ENCODE assay signal across 8 cellular contexts in genomic region chr2:226791487-226792081, GRCh38. TPM values are rescaled to one million over a fixed set of nuclear protein-coding genes. Genes with fewer than 3 reads are reported as not detected.
DNase-seq lines count a peak whose midpoint lies in the region; ATAC-seq and TF ChIP-seq lines count a peak whose summit lies in the region.

No MANE protein-coding gene starts in this region.

- H3K9me3 Mint-ChIP-seq in Caco-2 (ENCODE audit: unreplicated experiment) (no peaks in the 10 kb centered on the region), endodermal cell (no peaks in the 10 kb centered on the region), mesothelial cell of epicardium (no peaks in the 10 kb centered on the region)

- POLR2A ChIA-PET in Caco-2 (lab: Charles Lee) = no interaction called here

- peaks cover 72% of the 10 kb centered on the region for H3K36me3 Mint-ChIP-seq in Caco-2 (ENCODE audit: insufficient read depth, unreplicated experiment)
- H3K36me3 Mint-ChIP-seq in endodermal cell (ENCODE audit: low read depth) = peaks cover 17% of the 10 kb centered on the region
- H3K36me3 Mint-ChIP-seq in mesothelial cell of epicardium = peaks cover 14% of the 10 kb centered on the region

- DNase-seq in Caco-2 (peak; percentile 36 to 63), HL-60 (ENCODE audit: low read depth in 1 of 2, low spot score in 1 of 2) (peak in 1 of 2 experiments; percentile 88), endodermal cell (peak; percentile 96), mesothelial cell of epicardium (ENCODE audit: low spot score in 2 of 2, unreplicated experiment in 2 of 2) (peak; percentile 86 to 91)
- peak; percentile 77 for DNase-seq in NK-92 treated with Interleukin-12 subunit alpha and Interleukin-12 subunit beta, amount 100 ng/mL, for 24 hours (lab: John Stamatoyannopoulos, UW)
- DNase-seq in activated CD8-positive, alpha-beta memory T cell treated with anti-CD3 and anti-CD28 coated beads, Interleukin-2, amount 50 U/mL, for 24 hours (ENCODE audit: extremely low read depth) = peak; percentile 72
- DNase-seq in stimulated activated CD8-positive, alpha-beta memory T cell treated with anti-CD3 and anti-CD28 coated beads, Interleukin-2, amount 100 ng/mL, for 1 hour (ENCODE audit: low read depth in 2 of 2) = peak; percentile 81 to 85

- ATAC-seq in GM19468 (IDR thresholded peaks at IDR 0.05; ENCODE audit: extremely low read depth, unreplicated experiment) = peak; percentile 95

- peaks cover 20% of the 10 kb centered on the region for H3K4me1 ChIP-seq in Caco-2
- H3K4me1 ChIP-seq in endodermal cell (ENCODE audit: control insufficient read depth, insufficient read depth, low read length) = peaks cover 7% of the 10 kb centered on the region

- no TSS peak for BruUV-seq in Caco-2 (replicated peaks; lab: Mats Ljungman, UMichigan)

- H3K36me3 ChIP-seq in Caco-2 (ENCODE audit: control insufficient read depth, insufficient read depth, low read length) (peaks cover 7% of the 10 kb centered on the region), endodermal cell (ENCODE audit: control insufficient read depth, insufficient read depth, low read length) (no peaks in the 10 kb centered on the region)

- H3K27ac Mint-ChIP-seq in Caco-2 (ENCODE audit: unreplicated experiment) (peak overlapping the region; percentile 32), endodermal cell (peak overlapping the region; percentile 94), mesothelial cell of epicardium (peak overlapping the region; percentile 98)

- H3K27ac ChIP-seq in HL-60 (replicated peaks) (peak overlapping the region; percentile 86), endodermal cell (ENCODE audit: low read depth, low read length) (peak overlapping the region; percentile 83)

- peak overlapping the region; percentile 38 for H3K9ac ChIP-seq in endodermal cell (ENCODE audit: extremely low read depth, low read length, poor library complexity, severe bottlenecking)

- H3K4me3 ChIP-seq in Caco-2 (ENCODE audit: low read depth, low read length) = peak overlapping the region; percentile 24
- peak overlapping the region; percentile 54 for H3K4me3 ChIP-seq in HL-60 (replicated peaks; ENCODE audit: insufficient read depth, low read length)
- peak overlapping the region; percentile 77 for H3K4me3 ChIP-seq in endodermal cell (ENCODE audit: low read length)

- peaks cover 13% of the 10 kb centered on the region for H3K4me1 Mint-ChIP-seq in Caco-2 (ENCODE audit: low read depth, unreplicated experiment)
- H3K4me1 Mint-ChIP-seq in endodermal cell = peaks cover 28% of the 10 kb centered on the region
- peaks cover 83% of the 10 kb centered on the region for H3K4me1 Mint-ChIP-seq in mesothelial cell of epicardium

- TF ChIP-seq CTCF in Caco-2 (IDR thresholded peaks at IDR 0.05; ENCODE audit: insufficient read depth in 1 of 2, low read depth in 1 of 2, low read length in 1 of 2, severe bottlenecking in 1 of 2, unreplicated experiment in 1 of 2) = no peak
- TF ChIP-seq CTCF in HL-60 (IDR thresholded peaks at IDR 0.05; ENCODE audit: insufficient read depth, low read length) = no peak
- peak; percentile 76 for TF ChIP-seq CTCF in endodermal cell (conservative IDR thresholded peaks at IDR 0.05)
- peak; percentile 55 for TF ChIP-seq CTCF in mesothelial cell of epicardium (IDR thresholded peaks at IDR 0.05; ENCODE audit: unreplicated experiment)

- WGBS in endodermal cell (ENCODE audit: insufficient coverage in 1 of 2, insufficient read length in 1 of 2), 2 experiments = 1 to 2% methylated on average over 8 to 56 of the region's 56 CpGs

- no peaks in the 10 kb centered on the region for H3K27me3 Mint-ChIP-seq in Caco-2 (ENCODE audit: insufficient read depth, unreplicated experiment)
- H3K27me3 Mint-ChIP-seq in endodermal cell (ENCODE audit: insufficient read depth) = no peaks in the 10 kb centered on the region
- no peaks in the 10 kb centered on the region for H3K27me3 Mint-ChIP-seq in mesothelial cell of epicardium (ENCODE audit: low read depth)

- H3K27me3 ChIP-seq in Caco-2 (replicated peaks; ENCODE audit: control insufficient read depth, insufficient read depth, low read length) = no peaks in the 10 kb centered on the region
- H3K27me3 ChIP-seq in HL-60 (ENCODE audit: insufficient read depth, poor library complexity, severe bottlenecking) = no peaks in the 10 kb centered on the region
- H3K27me3 ChIP-seq in endodermal cell (ENCODE audit: control insufficient read depth, insufficient read depth, low read length, poor library complexity, severe bottlenecking) = no peaks in the 10 kb centered on the region

- intact Hi-C loops in Caco-2 (cut with micrococcal nuclease; ENCODE audit: unreplicated experiment) = loop anchor here (10.0 kb wide), 2 partner anchors 107 to 167 kb away; no protein-coding TSS in a partner anchor

- H3K9me3 ChIP-seq in Caco-2 (no peaks in the 10 kb centered on the region), endodermal cell (ENCODE audit: control insufficient read depth, low read length) (no peaks in the 10 kb centered on the region)

- CTCF ChIA-PET in Caco-2 (lab: Charles Lee) = no interaction called here

- H3K4me3 Mint-ChIP-seq in Caco-2 (ENCODE audit: unreplicated experiment) = peak overlapping the region; percentile 55
- peak overlapping the region; percentile 74 for H3K4me3 Mint-ChIP-seq in endodermal cell
- H3K4me3 Mint-ChIP-seq in mesothelial cell of epicardium = peak overlapping the region; percentile 91

RNA-seq across cellular contexts. Expression of gene IRS1, which starts 8.0 kb away (rescaled TPM):
- total RNA-seq in Caco-2 (2022) = 27.9 and 32.4 TPM in 2 replicates
- total RNA-seq in endodermal cell = 10 to 100 TPM; 16.2 to 16.6 TPM
- polyA plus RNA-seq in endodermal cell (2013, experiment 1 of 2) = 17.0 TPM
- polyA plus RNA-seq in endodermal cell (2013, experiment 2 of 2) = 15.8 TPM
- 57.9 to 66.2 TPM (median 64.2 TPM) in 3 replicates for total RNA-seq in mesothelial cell of epicardium

RNA-seq across cellular contexts. Expression of gene RHBDD1, which starts 44.3 kb away (rescaled TPM):
- total RNA-seq in Caco-2 (2022) (14.3 and 16.5 TPM in 2 replicates), endodermal cell (10 to 100 TPM; 35.2 to 46.2 TPM), mesothelial cell of epicardium (33.1 to 42.2 TPM (median 40.9 TPM) in 3 replicates)
- polyA plus RNA-seq in endodermal cell (2013, experiment 1 of 2) = 24.5 TPM
- 19.1 TPM for polyA plus RNA-seq in endodermal cell (2013, experiment 2 of 2)

Comparison
In these comparisons a context has a peak if more than half of its experiments do, and no peak if none do; other contexts are left out.
1. H3K4me3 ChIP-seq: peak in every context shown above with its lines; median percentile 77 in endodermal cell; 54 in HL-60; 24 in Caco-2.
2. H3K27ac Mint-ChIP-seq: peak in every context shown above with its lines; median percentile 98 in mesothelial cell of epicardium; 94 in endodermal cell; 32 in Caco-2.
3. CTCF ChIP-seq: peak in endodermal cell (single experiment) and mesothelial cell of epicardium (single experiment); none in Caco-2 (0 of 2) and HL-60 (single experiment).
4. Peak in every context shown above with its lines, with median percentiles within 50 percentile points of each other: H3K4me3 Mint-ChIP-seq.